Comparison of ENCODE assay signal across 8 cellular contexts in genomic region chr12:459430-460258, GRCh38. TPM values are rescaled to one million over a fixed set of nuclear protein-coding genes. Genes with fewer than 3 reads are reported as not detected.
DNase-seq lines count a peak whose midpoint lies in the region; ATAC-seq and TF ChIP-seq lines count a peak whose summit lies in the region.

Gene B4GALNT3 (plus strand): TSS chr12:459939. CDS start chr12:460377, 438 bp downstream.

- peak within 1 kb of the TSS; percentile 65 for H3K4me3 Mint-ChIP-seq in activated CD8-positive, alpha-beta T cell treated with anti-CD3 and anti-CD28 coated beads for 36 hours
- peak within 1 kb of the TSS; percentile 77 for H3K4me3 Mint-ChIP-seq in endothelial cell (ENCODE audit: unreplicated experiment)

- peak within 1 kb of the TSS; percentile 58 for H3K27ac ChIP-seq in suprapubic skin

- CTCF ChIA-PET in GM10248 (lab: Yijun Ruan, JAX), result interaction anchor here (11.9 kb wide), 1 partner anchor 88 kb away, joined by 144 read pairs; no protein-coding TSS in a partner anchor
- CTCF ChIA-PET in activated CD8-positive, alpha-beta T cell treated with anti-CD3 and anti-CD28 coated beads for 36 hours (lab: Charles Lee), result interaction anchor here (1.0 to 1.2 kb wide), 2 partner anchors 8 to 88 kb away, joined by 3 to 5 read pairs; no protein-coding TSS in a partner anchor

- no peaks in the 10 kb centered on the region for H3K9me3 Mint-ChIP-seq in activated CD8-positive, alpha-beta T cell treated with anti-CD3 and anti-CD28 coated beads for 36 hours
- H3K9me3 Mint-ChIP-seq in endothelial cell (ENCODE audit: unreplicated experiment), result no peaks in the 10 kb centered on the region

- H3K4me1 ChIP-seq in suprapubic skin, result peaks cover 26% of the 10 kb centered on the region

- no peak for TF ChIP-seq EP300 in suprapubic skin (IDR thresholded peaks at IDR 0.05)

- TF ChIP-seq CTCF in GM10248 (IDR thresholded peaks at IDR 0.05; ENCODE audit: control extremely low read depth, extremely low read depth, low read depth, missing control alignments) (no peak), endothelial cell (IDR thresholded peaks at IDR 0.05; ENCODE audit: unreplicated experiment) (no peak), suprapubic skin (IDR thresholded peaks at IDR 0.05) (no peak)
- no peak for TF ChIP-seq CTCF in activated CD8-positive, alpha-beta T cell treated with anti-CD3 and anti-CD28 coated beads for 36 hours (IDR thresholded peaks at IDR 0.05)

- H3K27me3 Mint-ChIP-seq in activated CD8-positive, alpha-beta T cell treated with anti-CD3 and anti-CD28 coated beads for 36 hours, result peaks cover 38% of the 10 kb centered on the region
- H3K27me3 Mint-ChIP-seq in endothelial cell (ENCODE audit: unreplicated experiment), result peaks cover 27% of the 10 kb centered on the region

- peaks cover 16% of the 10 kb centered on the region for H3K4me1 Mint-ChIP-seq in activated CD8-positive, alpha-beta T cell treated with anti-CD3 and anti-CD28 coated beads for 36 hours (ENCODE audit: low read depth)
- H3K4me1 Mint-ChIP-seq in endothelial cell (ENCODE audit: unreplicated experiment), result peaks cover 8% of the 10 kb centered on the region

- WGBS in suprapubic skin, result 10% methylated on average over 16 of the region's 82 CpGs

- H3K27ac Mint-ChIP-seq in activated CD8-positive, alpha-beta T cell treated with anti-CD3 and anti-CD28 coated beads for 36 hours, result no peak within 1 kb of the TSS
- no peak within 1 kb of the TSS for H3K27ac Mint-ChIP-seq in endothelial cell (ENCODE audit: unreplicated experiment)

- intact Hi-C loops in activated CD8-positive, alpha-beta T cell treated with anti-CD3 and anti-CD28 coated beads for 36 hours (cut with micrococcal nuclease), result loop anchor here (5.0 kb wide), 1 partner anchor 88 kb away; no protein-coding TSS in a partner anchor

- peak within 1 kb of the TSS; percentile 70 for H3K4me3 ChIP-seq in suprapubic skin

- no peaks in the 10 kb centered on the region for H3K36me3 Mint-ChIP-seq in activated CD8-positive, alpha-beta T cell treated with anti-CD3 and anti-CD28 coated beads for 36 hours (ENCODE audit: low read depth)
- peaks cover 7% of the 10 kb centered on the region for H3K36me3 Mint-ChIP-seq in endothelial cell (ENCODE audit: low read depth, unreplicated experiment)

- ATAC-seq in activated CD8-positive, alpha-beta T cell treated with anti-CD3 and anti-CD28 coated beads for 36 hours, result peak; percentile 60
- ATAC-seq in GM19328 (IDR thresholded peaks at IDR 0.05; ENCODE audit: unreplicated experiment), result no peak

- POLR2A ChIA-PET in GM10248 (lab: Yijun Ruan, JAX), result no interaction called here
- POLR2A ChIA-PET in activated CD8-positive, alpha-beta T cell treated with anti-CD3 and anti-CD28 coated beads for 36 hours (lab: Charles Lee), result no interaction called here

- no peaks in the 10 kb centered on the region for H3K36me3 ChIP-seq in suprapubic skin

- TF ChIP-seq POLR2A in suprapubic skin (IDR thresholded peaks at IDR 0.05), result no peak

- no peaks in the 10 kb centered on the region for H3K9me3 ChIP-seq in suprapubic skin

- DNase-seq in GM10248 (ENCODE audit: extremely low spot score) (peak; percentile 43), NCI-H1930 (lab: John Stamatoyannopoulos, UW) (peak; percentile 76 to 81), endothelial cell (ENCODE audit: low spot score) (peak; percentile 31), mucosa of gallbladder (ENCODE audit: low spot score) (peak; percentile 27), suprapubic skin (ENCODE audit: low spot score in 2 of 2) (no peak), UCSD-AML1 (lab: John Stamatoyannopoulos, UW; ENCODE audit: unreplicated experiment) (no peak)
- DNase-seq in activated CD8-positive, alpha-beta T cell treated with anti-CD3 and anti-CD28 coated beads for 36 hours, result peak; percentile 35

- H3K27me3 ChIP-seq in suprapubic skin, result peaks cover 8% of the 10 kb centered on the region

RNA-seq across cellular contexts. Expression of gene B4GALNT3, which starts in this region (rescaled TPM):
- 1 to 10 TPM; 2.8 to 3.4 TPM for total RNA-seq in activated CD8-positive, alpha-beta T cell treated with anti-CD3 and anti-CD28 coated beads for 36 hours
- 4.2 TPM for total RNA-seq in endothelial cell (ENCODE audit: unreplicated experiment)
- total RNA-seq in mucosa of gallbladder, result 26.4 TPM
- total RNA-seq in suprapubic skin, result 10 to 100 TPM; 30.7 to 66.2 (median 35.0) TPM

Comparison
In these comparisons a context has a peak if more than half of its experiments do, and no peak if none do; other contexts are left out.
1. DNase-seq: peak in GM10248 (single experiment), NCI-H1930 (2 of 2), activated CD8-positive, alpha-beta T cell treated with anti-CD3 and anti-CD28 coated beads for 36 hours (single experiment), endothelial cell (single experiment) and mucosa of gallbladder (single experiment); none in suprapubic skin (0 of 2) and UCSD-AML1 (single experiment).